In the genomic region with DNA sequence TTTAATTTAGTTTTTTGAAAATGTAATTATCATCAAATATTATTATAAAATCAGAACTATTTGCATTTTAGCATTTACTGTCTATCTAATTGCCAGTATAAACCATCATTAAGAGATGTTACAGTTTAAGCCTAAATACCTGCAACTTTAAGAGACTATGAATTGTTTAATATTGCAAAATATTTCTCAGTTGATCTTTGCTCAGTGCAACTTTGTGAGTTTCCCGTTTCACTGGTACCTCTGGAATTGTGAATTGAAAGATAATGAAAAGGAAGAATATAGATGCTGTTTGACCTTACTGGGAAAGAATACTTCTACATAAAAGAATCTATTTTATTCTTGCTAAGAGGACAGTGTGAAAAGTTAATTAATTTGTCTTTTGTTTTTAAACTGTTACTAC, we compare ENCODE assay signal across 10 cellular contexts. TPM values are rescaled to one million over a fixed set of nuclear protein-coding genes. Genes with fewer than 3 reads are reported as not detected.
"Had no signal": no experiment of that assay in that cellular context is flagged by ENCODE, and none has a peak within 500 bp of the region (broad histone marks: within the 10 kb centered on the region; RNA-seq: fewer than 3 reads in every experiment).

No MANE protein-coding gene starts in this region.

- H3K4me3 ChIP-seq: GM23248, GM23338, HAP-1 had no signal

- H3K27ac ChIP-seq: GM23248 had no signal

- ATAC-seq: GM23338 had no signal

- H3K4me3 Mint-ChIP-seq: GM23338, H9, HFFc6 had no signal

- H3K9ac ChIP-seq: GM23248 had no signal

- H3K36me3 ChIP-seq: HAP-1 had no signal

- H2AFZ ChIP-seq: GM23248, GM23338 had no signal

- H3K9me3 Mint-ChIP-seq: GM23338, HFFc6 had no signal

- FAIRE-seq: H1, H54 had no signal

- H3K4me1 ChIP-seq: HAP-1 had no signal

- H3K4me2 ChIP-seq: GM23338 had no signal

- DNase-seq: GM23248, GOT3, H7, H9, HCEC 1CT, HFFc6 had no signal

RNA-seq across cellular contexts. Expression of gene TICAM2, which starts 53.7 kb away (rescaled TPM):
- total RNA-seq: GM23338, H1, H7 had no signal
